In genomic region chrX:47223476-47224250, GRCh38 we compare ENCODE assay signal across 15 cellular contexts. TPM values are rescaled to one million over a fixed set of nuclear protein-coding genes. Genes with fewer than 3 reads are reported as not detected.
DNase-seq lines count a peak whose midpoint lies in the region; ATAC-seq, FAIRE-seq and TF ChIP-seq lines count a peak whose summit lies in the region.
"Had no signal": no experiment of that assay in that cellular context is flagged by ENCODE, and none has a peak within 500 bp of the region (broad histone marks: within the 10 kb centered on the region; RNA-seq: fewer than 3 reads in every experiment).

No MANE protein-coding gene starts in this region.

- no peak for TF ChIP-seq RAD21 in K562 (CRISPR knock-in tag; conservative IDR thresholded peaks at IDR 0.05 in 1 of 2, IDR thresholded peaks at IDR 0.05 in 1 of 2)

- no peak for TF ChIP-seq EP300 in K562 (IDR thresholded peaks at IDR 0.05; ENCODE audit: low read length)

- in situ Hi-C loops in K562 (cut with MboI): no loop called here

- peaks cover 7% of the 10 kb centered on the region for H3K9me1 ChIP-seq in K562 (ENCODE audit: control insufficient read depth, insufficient read depth, low read length)

- peaks cover 29% of the 10 kb centered on the region for H4K20me1 ChIP-seq in K562 (replicated peaks; ENCODE audit: control insufficient read depth, insufficient read depth, low read length)

- ATAC-seq in stimulated activated naive CD8-positive, alpha-beta T cell treated with anti-CD3 and anti-CD28 coated beads, Interleukin-15, amount 100 ng/mL, for 72 hours: no peak
- no peak for ATAC-seq in stimulated activated naive CD8-positive, alpha-beta T cell treated with anti-CD3 and anti-CD28 coated beads, Interleukin-15, Interleukin-2, amounts not matched to agents 100 U/mL and 50 U/mL, for 24 hours
- ATAC-seq in K562: no peak
- no peak for ATAC-seq in T-cell (replicated peaks in 1 of 4)

- DNase-seq in stimulated activated naive CD8-positive, alpha-beta T cell treated with anti-CD3 and anti-CD28 coated beads, Interleukin-15, amount 100 ng/mL, for 72 hours: no peak
- no peak for DNase-seq in stimulated activated naive CD8-positive, alpha-beta T cell treated with anti-CD3 and anti-CD28 coated beads, Interleukin-15, Interleukin-2, amounts not matched to agents 100 U/mL and 50 U/mL, for 24 hours
- DNase-seq in K562 (ENCODE audit: extremely low read depth in 1 of 4, low spot score in 3 of 4) (no peak), mesenteric fat pad (ENCODE audit: low spot score) (peak; percentile 84), GM03348 (ENCODE audit: low spot score) (no peak), T-cell (no peak)
- DNase-seq in NK-92 treated with Interleukin-12 subunit alpha and Interleukin-12 subunit beta, amount 100 ng/mL, for 24 hours (lab: John Stamatoyannopoulos, UW): no peak
- DNase-seq: CD4-positive, alpha-beta memory T cell; COR-L47; GF-D8; GOT3; H9 had no signal

- POLR2A ChIA-PET in K562 (lab: Yijun Ruan, JAX): interaction anchor here (2.1 kb wide), 1 partner anchor 9 kb away, joined by 10 read pairs; the partner anchor contains the start of gene USP11
- POLR2A ChIA-PET in T-cell (lab: Charles Lee): interaction anchor here (0.7 to 0.8 kb wide), 2 partner anchors 9 to 21 kb away, joined by 3 to 6 read pairs; partner anchors contain the start of gene USP11 (in 1 of the 2)

- H3K9me3 Mint-ChIP-seq in stimulated activated naive CD8-positive, alpha-beta T cell treated with anti-CD3 and anti-CD28 coated beads, Interleukin-15, amount 100 ng/mL, for 72 hours: no peaks in the 10 kb centered on the region
- H3K9me3 Mint-ChIP-seq in T-cell: no peaks in the 10 kb centered on the region
- H3K9me3 Mint-ChIP-seq: H9 had no signal

- no peak overlapping the region for H3K4me2 ChIP-seq in K562 (ENCODE audit: insufficient read depth, low read length)

- no peaks in the 10 kb centered on the region for H3K27me3 Mint-ChIP-seq in stimulated activated naive CD8-positive, alpha-beta T cell treated with anti-CD3 and anti-CD28 coated beads, Interleukin-15, amount 100 ng/mL, for 72 hours
- H3K27me3 Mint-ChIP-seq in T-cell: no peaks in the 10 kb centered on the region
- H3K27me3 Mint-ChIP-seq: CD4-positive, alpha-beta memory T cell had no signal

- no peak overlapping the region for H3K9ac ChIP-seq in K562 (ENCODE audit: insufficient read depth in 1 of 2, low read depth in 2 of 2, low read length in 2 of 2)

- H3K27ac Mint-ChIP-seq in stimulated activated naive CD8-positive, alpha-beta T cell treated with anti-CD3 and anti-CD28 coated beads, Interleukin-15, amount 100 ng/mL, for 72 hours: peak overlapping the region; percentile 59 to 87
- H3K27ac Mint-ChIP-seq in T-cell: no peak overlapping the region

- H3K79me2 ChIP-seq in K562 (ENCODE audit: control insufficient read depth, insufficient read depth, low read length): peaks cover 41% of the 10 kb centered on the region

- peaks cover 12 to 21% of the 10 kb centered on the region in 2 experiments; a peak in 4 of 5 replicates for H3K4me1 ChIP-seq in K562 (replicated peaks in 1 of 2; ENCODE audit: control insufficient read depth in 2 of 2, insufficient read depth in 2 of 2, low read length in 2 of 2)
- H3K4me1 ChIP-seq: BE2C had no signal

- H3K4me3 Mint-ChIP-seq in stimulated activated naive CD8-positive, alpha-beta T cell treated with anti-CD3 and anti-CD28 coated beads, Interleukin-15, amount 100 ng/mL, for 72 hours: no peak overlapping the region
- H3K4me3 Mint-ChIP-seq in T-cell: no peak overlapping the region
- H3K4me3 Mint-ChIP-seq: CD4-positive, alpha-beta memory T cell had no signal

- intact Hi-C loops in K562 (cut with micrococcal nuclease): no loop called here

- no TSS peak for BruUV-seq in K562 (replicated peaks; lab: Mats Ljungman, UMichigan)

- TF ChIP-seq POLR2A in K562 (conservative IDR thresholded peaks at IDR 0.05): no peak

- no peaks in the 10 kb centered on the region for H3K27me3 ChIP-seq in K562 (ENCODE audit: control insufficient read depth in 2 of 2, insufficient read depth in 2 of 2, low read length in 2 of 2)
- H3K27me3 ChIP-seq: BE2C had no signal

- CTCF ChIA-PET in K562 (lab: Yijun Ruan, JAX; ENCODE audit: low intra/inter-chr PET ratio) (no interaction called here), T-cell (lab: Charles Lee) (no interaction called here)

- H2AFZ ChIP-seq in K562 (ENCODE audit: low read depth, low read length): no peak overlapping the region

- H3K4me3 ChIP-seq in K562: no peak overlapping the region

- peaks cover 38% of the 10 kb centered on the region for H3K4me1 Mint-ChIP-seq in stimulated activated naive CD8-positive, alpha-beta T cell treated with anti-CD3 and anti-CD28 coated beads, Interleukin-15, amount 100 ng/mL, for 72 hours
- H3K4me1 Mint-ChIP-seq in T-cell: peaks cover 26 to 32% (median 30%) of the 10 kb centered on the region in 3 donors

- no peak for TF ChIP-seq CTCF in K562 (IDR thresholded peaks at IDR 0.05 in 2 of 3, conservative IDR thresholded peaks at IDR 0.05 in 1 of 3; ENCODE audit: insufficient read depth in 2 of 3, low read depth in 1 of 3, low read length in 3 of 3)

- 91% methylated on average over 6 of the region's 13 CpGs for WGBS in K562 (ENCODE audit: insufficient coverage, low coverage, missing lambda C conversion rate)

- peaks cover 82% of the 10 kb centered on the region; the same call in 2 of the 3 replicates for H3K36me3 ChIP-seq in K562 (ENCODE audit: control insufficient read depth, insufficient read depth, low read length)

- H3K9me3 ChIP-seq in K562 (replicated peaks; ENCODE audit: control insufficient read depth, insufficient read depth, low read depth, low read length): no peaks in the 10 kb centered on the region
- H3K9me3 ChIP-seq: BE2C had no signal

- FAIRE-seq in K562 (lab: Jason Lieb, UNC): no peak
- FAIRE-seq: A204.1 had no signal

- H3K27ac ChIP-seq in K562 (ENCODE audit: extremely low read depth, low read depth, low read length): no peak overlapping the region
- H3K27ac ChIP-seq: C4-2B had no signal

- H3K36me3 Mint-ChIP-seq in T-cell: peaks cover 9% of the 10 kb centered on the region

RNA-seq across cellular contexts. Expression of gene CDK16, which starts 5.2 kb away (rescaled TPM):
- 89.8 and 211 TPM in 2 replicates for total RNA-seq in K562 (2011; cell fraction: chromatin; rRNA removed; ENCODE audit: low replicate concordance)
- 119 and 125 TPM in 2 replicates for total RNA-seq in K562 (2011; cell fraction: nucleolus; rRNA removed)
- total RNA-seq in K562 (2011; cell fraction: nucleoplasm; rRNA removed): 113 and 130 TPM in 2 replicates
- total RNA-seq in K562 (2014; rRNA removed) (50.7 and 68.5 TPM in 2 replicates), K562 (2014; rRNA removed; fragmentation: Illumina TruSeq; extraction: Trizol) (34.9 and 45.4 TPM in 2 replicates), K562 (2015; rRNA removed; fragmentation: Illumina TruSeq; extraction: Trizol) (57.5 and 60.7 TPM in 2 replicates), K562 (2021) (89.4 and 97.2 TPM in 2 replicates), mesenteric fat pad (80.6 TPM), T-cell (100 to 1,000 TPM in 2 of 5 donors, 10 to 100 TPM in 3; 54.7 to 139 (median 60.4) TPM)
- polyA plus RNA-seq in K562 (2011; rRNA removed) (78.1 and 104 TPM in 2 replicates), K562 (2014; fragmentation: Illumina TruSeq; extraction: Trizol) (86.0 and 104 TPM in 2 replicates), K562 (2014; fragmentation: Nextera tagmentation; extraction: Ambion mirVana) (1 to 10 TPM; 3.9 to 5.4 TPM), K562 (2014; rRNA removed) (79.7 and 90.9 TPM in 2 replicates)
- 134 and 154 TPM in 2 replicates for polyA plus RNA-seq in K562 (2011; cell fraction: cytosol; rRNA removed)
- polyA plus RNA-seq in K562 (2011; cell fraction: nucleus; rRNA removed): 448 and 526 TPM in 2 replicates
- polyA plus RNA-seq in K562 (2012): 84.2 and 89.4 TPM in 2 replicates
- 61.2 and 77.6 TPM in 2 replicates for polyA minus RNA-seq in K562 (2011; rRNA and poly(A)+ RNA removed)
- 72.5 and 107 TPM in 2 replicates for polyA minus RNA-seq in K562 (2011; cell fraction: cytosol; rRNA and poly(A)+ RNA removed)
- 63.5 and 70.4 TPM in 2 replicates for polyA minus RNA-seq in K562 (2011; cell fraction: nucleus; rRNA and poly(A)+ RNA removed)

RNA-seq across cellular contexts. Expression of gene USP11, which starts 9.1 kb away (rescaled TPM):
- 40.9 and 111 TPM in 2 replicates for total RNA-seq in K562 (2011; cell fraction: chromatin; rRNA removed; ENCODE audit: low replicate concordance)
- total RNA-seq in K562 (2011; cell fraction: nucleolus; rRNA removed): 39.0 and 45.0 TPM in 2 replicates
- 38.4 and 40.7 TPM in 2 replicates for total RNA-seq in K562 (2011; cell fraction: nucleoplasm; rRNA removed)
- total RNA-seq in K562 (2014; rRNA removed) (13.8 and 15.1 TPM in 2 replicates), K562 (2014; rRNA removed; fragmentation: Illumina TruSeq; extraction: Trizol) (8.4 and 9.0 TPM in 2 replicates), K562 (2015; rRNA removed; fragmentation: Illumina TruSeq; extraction: Trizol) (11.7 and 11.9 TPM in 2 replicates), K562 (2021) (27.4 and 29.0 TPM in 2 replicates), mesenteric fat pad (42.2 TPM), T-cell (100 to 1,000 TPM in 1 of 5 donors, 10 to 100 TPM in 4; 72.3 to 122 (median 85.5) TPM)
- polyA plus RNA-seq in K562 (2011; rRNA removed) (9.2 and 20.7 TPM in 2 replicates), K562 (2014; fragmentation: Illumina TruSeq; extraction: Trizol) (18.4 and 21.3 TPM in 2 replicates), K562 (2014; fragmentation: Nextera tagmentation; extraction: Ambion mirVana) (1 to 10 TPM; 2.5 to 5.0 TPM), K562 (2014; rRNA removed) (10.1 and 12.1 TPM in 2 replicates)
- 7.9 and 11.2 TPM in 2 replicates for polyA plus RNA-seq in K562 (2011; cell fraction: cytosol; rRNA removed)
- polyA plus RNA-seq in K562 (2011; cell fraction: nucleus; rRNA removed): 62.9 and 72.4 TPM in 2 replicates
- polyA plus RNA-seq in K562 (2012): 32.1 and 37.3 TPM in 2 replicates
- 26.8 and 31.8 TPM in 2 replicates for polyA minus RNA-seq in K562 (2011; rRNA and poly(A)+ RNA removed)
- 22.3 and 32.7 TPM in 2 replicates for polyA minus RNA-seq in K562 (2011; cell fraction: cytosol; rRNA and poly(A)+ RNA removed)
- polyA minus RNA-seq in K562 (2011; cell fraction: nucleus; rRNA and poly(A)+ RNA removed): 24.2 and 33.0 TPM in 2 replicates

RNA-seq across cellular contexts. Expression of gene UBA1, which starts 30.0 kb away (rescaled TPM):
- 100 and 166 TPM in 2 replicates for total RNA-seq in K562 (2011; cell fraction: chromatin; rRNA removed; ENCODE audit: low replicate concordance)
- 84.0 and 85.6 TPM in 2 replicates for total RNA-seq in K562 (2011; cell fraction: nucleolus; rRNA removed)
- total RNA-seq in K562 (2011; cell fraction: nucleoplasm; rRNA removed): 103 and 130 TPM in 2 replicates
- total RNA-seq in K562 (2014; rRNA removed): 96.0 and 125 TPM in 2 replicates
- 28.0 and 32.5 TPM in 2 replicates for total RNA-seq in K562 (2014; rRNA removed; fragmentation: Illumina TruSeq; extraction: Trizol)
- total RNA-seq in K562 (2015; rRNA removed; fragmentation: Illumina TruSeq; extraction: Trizol): 52.2 and 57.8 TPM in 2 replicates
- total RNA-seq in K562 (2021): 174 TPM in 2 replicates
- polyA plus RNA-seq in K562 (2011; rRNA removed): 93.6 and 129 TPM in 2 replicates
- polyA plus RNA-seq in K562 (2011; cell fraction: cytosol; rRNA removed): 107 and 204 TPM in 2 replicates
- polyA plus RNA-seq in K562 (2011; cell fraction: nucleus; rRNA removed): 107 and 144 TPM in 2 replicates
- 139 and 174 TPM in 2 replicates for polyA plus RNA-seq in K562 (2012)
- polyA plus RNA-seq in K562 (2014; fragmentation: Illumina TruSeq; extraction: Trizol): 130 and 136 TPM in 2 replicates
- polyA plus RNA-seq in K562 (2014; fragmentation: Nextera tagmentation; extraction: Ambion mirVana): 10 to 100 TPM; 32.0 to 40.1 TPM
- polyA plus RNA-seq in K562 (2014; rRNA removed): 103 and 109 TPM in 2 replicates
- polyA minus RNA-seq in K562 (2011; rRNA and poly(A)+ RNA removed): 91.5 and 109 TPM in 2 replicates
- polyA minus RNA-seq in K562 (2011; cell fraction: cytosol; rRNA and poly(A)+ RNA removed): 93.2 and 101 TPM in 2 replicates
- 27.5 and 38.9 TPM in 2 replicates for polyA minus RNA-seq in K562 (2011; cell fraction: nucleus; rRNA and poly(A)+ RNA removed)
- 189 TPM for total RNA-seq in mesenteric fat pad
- 100 to 1,000 TPM; 116 to 177 (median 149) TPM for total RNA-seq in T-cell

Comparison
In these comparisons a context has a peak if more than half of its experiments do, and no peak if none do; other contexts are left out.
1. H3K27ac Mint-ChIP-seq: peak in stimulated activated naive CD8-positive, alpha-beta T cell treated with anti-CD3 and anti-CD28 coated beads, Interleukin-15, amount 100 ng/mL, for 72 hours (2 of 2); none in T-cell (0 of 2).